Comparison of ENCODE assay signal across 30 cellular contexts in genomic region chr1:173590557-173590956, GRCh38. TPM values are rescaled to one million over a fixed set of nuclear protein-coding genes. Genes with fewer than 3 reads are reported as not detected.
DNase-seq lines count a peak whose midpoint lies in the region; ATAC-seq, FAIRE-seq and TF ChIP-seq lines count a peak whose summit lies in the region.
"Had no signal": no experiment of that assay in that cellular context is flagged by ENCODE, and none has a peak within 500 bp of the region (broad histone marks: within the 10 kb centered on the region; RNA-seq: fewer than 3 reads in every experiment).

No MANE protein-coding gene starts in this region.

- no TSS peak for BruUV-seq in PC-3 (replicated peaks; lab: Mats Ljungman, UMichigan)

- peaks cover 12% of the 10 kb centered on the region for H3K4me1 ChIP-seq in PC-3 (ENCODE audit: insufficient read depth, low read length)
- no peaks in the 10 kb centered on the region for H3K4me1 ChIP-seq in small intestine (ENCODE audit: control insufficient read depth in 2 of 2, insufficient read depth in 1 of 2, low read depth in 1 of 2, low read length in 1 of 2)
- H3K4me1 ChIP-seq: ascending aorta, BE2C, sigmoid colon, transverse colon had no signal

- no peak overlapping the region for H2AFZ ChIP-seq in PC-3 (ENCODE audit: low read length)

- ATAC-seq in PC-3 (peak; percentile 100), HG03565 (IDR thresholded peaks at IDR 0.05; ENCODE audit: unreplicated experiment) (no peak)
- no peak for ATAC-seq in stimulated activated memory B cell treated with anti-CD40 and anti-IgM and Interleukin-4, amounts not matched to agents 10 μg/mL and 1 μg/mL and 100 μg/mL, for 72 hours

- 7 to 55% (median 48%) methylated on average over 1 of the region's 1 CpG for WGBS in small intestine, 3 donors

- no peaks in the 10 kb centered on the region for H3K9me2 ChIP-seq in PC-3 (replicated peaks; ENCODE audit: low read length)

- POLR2A ChIA-PET in PC-3 (lab: Charles Lee; ENCODE audit: unreplicated experiment), result interaction anchor here (0.5 kb wide), 1 partner anchor 11 kb away, joined by 4 read pairs; no protein-coding TSS in a partner anchor

- H3K36me3 ChIP-seq in PC-3 (ENCODE audit: low read depth, low read length) (no peaks in the 10 kb centered on the region), small intestine (ENCODE audit: control insufficient read depth in 2 of 2, insufficient read depth in 2 of 2, low read length in 2 of 2) (no peaks in the 10 kb centered on the region)
- H3K36me3 ChIP-seq: ascending aorta, BE2C, sigmoid colon, transverse colon had no signal

- H4K20me1 ChIP-seq in PC-3 (ENCODE audit: low read length), result no peaks in the 10 kb centered on the region

- H3K27me3 ChIP-seq in PC-3 (ENCODE audit: low read length) (no peaks in the 10 kb centered on the region), small intestine (ENCODE audit: control insufficient read depth in 2 of 2, insufficient read depth in 2 of 2, low read length in 2 of 2) (no peaks in the 10 kb centered on the region)
- H3K27me3 ChIP-seq: ascending aorta, sigmoid colon, transverse colon had no signal

- H3K4me2 ChIP-seq in PC-3 (ENCODE audit: low read length), result peak overlapping the region; percentile 8; the same call in 1 of the 2 replicates

- intact Hi-C loops in PC-3 (cut with micrococcal nuclease), result loop anchor here (1.0 to 5.0 kb wide), 3 partner anchors 36 to 83 kb away; no protein-coding TSS in a partner anchor

- H3K9me3 Mint-ChIP-seq in stimulated activated memory B cell treated with anti-CD40 and anti-IgM and Interleukin-4, amounts not matched to agents 10 μg/mL and 1 μg/mL and 100 μg/mL, for 72 hours, result no peaks in the 10 kb centered on the region
- H3K9me3 Mint-ChIP-seq: stimulated activated naive CD8-positive, alpha-beta T cell treated with anti-CD3 and anti-CD28 coated beads, Interleukin-15, Interleukin-2, amounts not matched to agents 100 ng/mL and 50 ng/mL, for 24 hours had no signal

- no peaks in the 10 kb centered on the region for H3K4me1 Mint-ChIP-seq in stimulated activated memory B cell treated with anti-CD40 and anti-IgM and Interleukin-4, amounts not matched to agents 10 μg/mL and 1 μg/mL and 100 μg/mL, for 72 hours

- no peak for FAIRE-seq in small intestine (lab: Jason Lieb, UNC)
- FAIRE-seq: endometrium, H1 had no signal

- TF ChIP-seq CTCF in PC-3 (conservative IDR thresholded peaks at IDR 0.05; ENCODE audit: low read depth, low read length), result no peak

- peak; percentile 15 for DNase-seq in DMS53 (lab: John Stamatoyannopoulos, UW)
- DNase-seq in DMS53 treated with DMSO at 0.1 percent for 48 hours (lab: John Stamatoyannopoulos, UW; ENCODE audit: unreplicated experiment), result no peak
- peak; percentile 97 for DNase-seq in PC-3
- DNase-seq in amniotic stem cell (lab: John Stamatoyannopoulos, UW), result peak; percentile 9
- peak; percentile 4 for DNase-seq in small intestine
- DNase-seq in anterior cingulate cortex (lab: John Stamatoyannopoulos, UW), result no peak
- DNase-seq: activated CD4-positive, alpha-beta T cell treated with anti-CD3 and anti-CD28 coated beads, Interleukin-2, amount 50 U/mL, for 48 hours; activated T-cell treated with anti-CD3 and anti-CD28 coated beads for 4 hours; BE2C; hippocampal formation; islet precursor cell; NCI-H1092; NCI-H524; SHP77; sigmoid colon; stimulated activated CD4-positive, alpha-beta T cell treated with anti-CD3 and anti-CD28 coated beads, Interleukin-1b, Interleukin-23, amount 100 ng/mL, for 48 hours; T-helper 1 cell; transverse colon had no signal

- no peaks in the 10 kb centered on the region for H3F3A ChIP-seq in PC-3 (ENCODE audit: low read length, unreplicated experiment)

- H3K36me3 Mint-ChIP-seq in stimulated activated memory B cell treated with anti-CD40 and anti-IgM and Interleukin-4, amounts not matched to agents 10 μg/mL and 1 μg/mL and 100 μg/mL, for 72 hours, result no peaks in the 10 kb centered on the region

- no peak overlapping the region for H3K4me3 Mint-ChIP-seq in stimulated activated memory B cell treated with anti-CD40 and anti-IgM and Interleukin-4, amounts not matched to agents 10 μg/mL and 1 μg/mL and 100 μg/mL, for 72 hours
- H3K4me3 Mint-ChIP-seq: stimulated activated naive CD8-positive, alpha-beta T cell treated with anti-CD3 and anti-CD28 coated beads, Interleukin-15, Interleukin-2, amounts not matched to agents 100 ng/mL and 50 ng/mL, for 24 hours had no signal

- CTCF ChIA-PET in PC-3 (lab: Charles Lee), result interaction anchor here (0.6 kb wide), 1 partner anchor 179 kb away, joined by 3 read pairs; no protein-coding TSS in a partner anchor

- peak overlapping the region; percentile 9; the same call in 1 of the 2 replicates for H3K9ac ChIP-seq in PC-3 (ENCODE audit: low read length)

- H3K9me3 ChIP-seq in PC-3 (ENCODE audit: low read length) (no peaks in the 10 kb centered on the region), small intestine (ENCODE audit: control insufficient read depth, low read depth) (no peaks in the 10 kb centered on the region)
- H3K9me3 ChIP-seq: ascending aorta, BE2C, sigmoid colon, transverse colon had no signal

- no peak overlapping the region for H3K4me3 ChIP-seq in PC-3 (ENCODE audit: low read length)
- H3K4me3 ChIP-seq in small intestine (ENCODE audit: low read depth in 1 of 2, low read length in 2 of 2), result no peak overlapping the region
- H3K4me3 ChIP-seq: ascending aorta, sigmoid colon, transverse colon had no signal

- peak overlapping the region; percentile 42 for H3K27ac ChIP-seq in PC-3 (ENCODE audit: low read length)
- H3K27ac ChIP-seq in small intestine (ENCODE audit: low read depth in 1 of 2, low read length in 1 of 2), result no peak overlapping the region
- H3K27ac ChIP-seq: 22Rv1, ascending aorta, sigmoid colon, transverse colon, VCaP had no signal

- no peaks in the 10 kb centered on the region for H3K79me2 ChIP-seq in PC-3 (ENCODE audit: low read length)

- H3K27ac Mint-ChIP-seq in stimulated activated memory B cell treated with anti-CD40 and anti-IgM and Interleukin-4, amounts not matched to agents 10 μg/mL and 1 μg/mL and 100 μg/mL, for 72 hours, result no peak overlapping the region
- H3K27ac Mint-ChIP-seq: stimulated activated naive CD8-positive, alpha-beta T cell treated with anti-CD3 and anti-CD28 coated beads, Interleukin-15, Interleukin-2, amounts not matched to agents 100 ng/mL and 50 ng/mL, for 24 hours had no signal

- peaks cover 26% of the 10 kb centered on the region for H3K27me3 Mint-ChIP-seq in stimulated activated memory B cell treated with anti-CD40 and anti-IgM and Interleukin-4, amounts not matched to agents 10 μg/mL and 1 μg/mL and 100 μg/mL, for 72 hours
- H3K27me3 Mint-ChIP-seq: stimulated activated naive CD8-positive, alpha-beta T cell treated with anti-CD3 and anti-CD28 coated beads, Interleukin-15, Interleukin-2, amounts not matched to agents 100 ng/mL and 50 ng/mL, for 24 hours had no signal

RNA-seq across cellular contexts. Expression of gene SLC9C2, which starts 12.3 kb away (rescaled TPM):
- total RNA-seq in PC-3 (2014; rRNA removed), result not detected in 2 replicates
- not detected for polyA plus RNA-seq in small intestine
- total RNA-seq: ascending aorta, G401, H1, lung microvascular endothelial cell, osteocyte, sigmoid colon, transverse colon had no signal
- polyA plus RNA-seq: H1, sigmoid colon had no signal

RNA-seq across cellular contexts. Expression of gene TEX50, which starts 44.6 kb away (rescaled TPM):
- total RNA-seq in PC-3 (2014; rRNA removed), result not detected in 2 replicates
- not detected for polyA plus RNA-seq in small intestine
- total RNA-seq: ascending aorta, G401, H1, lung microvascular endothelial cell, myocyte, osteocyte, sigmoid colon, transverse colon had no signal
- polyA plus RNA-seq: H1, sigmoid colon had no signal

Comparison
In these comparisons a context has a peak if more than half of its experiments do, and no peak if none do; other contexts are left out.
1. DNase-seq: peak in DMS53 (single experiment), PC-3 (single experiment), amniotic stem cell (single experiment) and small intestine (single experiment); none in DMS53 treated with DMSO at 0.1 percent for 48 hours (single experiment) and anterior cingulate cortex (0 of 58).